ENCODE assay signal across 1 cellular context in the genomic region with DNA sequence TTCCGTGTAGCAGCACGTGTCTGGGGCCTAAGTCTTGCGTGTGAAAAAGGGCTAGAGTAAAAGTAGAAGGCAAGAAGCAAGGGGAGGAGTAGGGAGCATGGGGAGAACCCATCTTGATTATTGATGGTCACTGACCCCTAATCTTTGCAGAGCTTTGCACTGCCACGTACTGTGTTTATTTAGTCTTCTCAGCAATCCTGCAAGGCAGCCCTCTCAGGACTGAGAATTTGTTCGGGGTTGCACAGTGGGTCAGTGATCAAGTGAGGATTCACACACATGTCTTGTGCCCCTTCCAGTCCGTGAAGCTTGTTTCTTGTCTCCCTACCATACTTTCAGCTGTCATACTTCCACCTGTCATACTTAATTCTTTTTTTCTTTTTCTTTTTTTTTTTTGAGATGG.
TF ChIP-seq lines count a peak whose summit lies in the region.

No MANE protein-coding gene starts in this region.

TF ChIP-seq in HepG2, 621 proteins besides CTCF, POLR2A, EP300 and RAD21:
- TF ChIP-seq SOX13 (IDR thresholded peaks at IDR 0.05), result 0 out of 2 replicates have a peak, but pooled peaks have one; percentile 20
- no peak for TF ChIP-seq SOX13 (CRISPR knock-in tag; conservative IDR thresholded peaks at IDR 0.05 in 1 of 2, IDR thresholded peaks at IDR 0.05 in 1 of 2)
- no peak for TF ChIP-seq ZNF672 (CRISPR knock-in tag; IDR thresholded peaks at IDR 0.05)
- no peak for TF ChIP-seq RXRB (CRISPR knock-in tag; IDR thresholded peaks at IDR 0.05; ENCODE audit: borderline replicate concordance)
TF ChIP-seq in HepG2: peak in this region for 1.
